ENCODE assay signal across 7 cellular contexts in the genomic region with DNA sequence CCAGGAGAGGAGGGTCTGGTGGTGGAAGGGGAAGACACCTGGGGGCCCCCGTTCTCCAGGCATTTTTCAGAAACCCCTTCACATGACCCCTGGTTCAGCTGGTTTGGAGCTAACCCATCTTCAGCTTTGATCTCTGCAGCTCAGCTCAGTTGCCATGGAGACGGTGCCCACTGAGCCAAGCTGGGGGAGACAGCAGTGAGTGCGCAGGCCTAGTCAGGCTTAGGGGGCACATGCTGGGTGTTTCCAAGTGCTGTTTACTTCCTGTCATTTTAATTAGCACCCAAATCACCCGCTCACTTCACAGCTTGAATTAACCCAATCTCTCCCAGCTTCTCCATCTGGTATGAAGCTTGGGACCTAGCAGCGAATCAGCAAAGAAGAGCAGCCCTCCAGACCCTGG. TPM values are rescaled to one million over a fixed set of nuclear protein-coding genes. Genes with fewer than 3 reads are reported as not detected.
DNase-seq lines count a peak whose midpoint lies in the region; ATAC-seq, FAIRE-seq and TF ChIP-seq lines count a peak whose summit lies in the region.

No MANE protein-coding gene starts in this region.

- no peak overlapping the region for H3K4me3 ChIP-seq in Loucy (ENCODE audit: low read length, poor library complexity, severe bottlenecking)

- no peaks in the 10 kb centered on the region for H3K27me3 ChIP-seq in Loucy (ENCODE audit: insufficient read depth, low read length, poor library complexity, severe bottlenecking)

- no peaks in the 10 kb centered on the region for H3F3A ChIP-seq in Loucy (ENCODE audit: low read depth)

- H2AFZ ChIP-seq in Loucy (ENCODE audit: low read length): no peak overlapping the region

- no peaks in the 10 kb centered on the region for H3K36me3 ChIP-seq in Loucy (ENCODE audit: insufficient read depth, low read length)

- no peak for ATAC-seq in GM21447 (IDR thresholded peaks at IDR 0.05; ENCODE audit: unreplicated experiment)

- H3K9me3 ChIP-seq in Loucy (ENCODE audit: insufficient read depth, low read depth, low read length): no peaks in the 10 kb centered on the region

- H3K79me2 ChIP-seq in Loucy (ENCODE audit: insufficient read depth, low read length): no peaks in the 10 kb centered on the region

- no peaks in the 10 kb centered on the region for H3K9me2 ChIP-seq in Loucy (replicated peaks; ENCODE audit: low read depth, low read length)

- no peaks in the 10 kb centered on the region for H4K20me1 ChIP-seq in Loucy (ENCODE audit: insufficient read depth, low read length, poor library complexity, severe bottlenecking)

- peaks cover 37% of the 10 kb centered on the region for H3K4me1 ChIP-seq in Loucy (ENCODE audit: insufficient read depth, low read length, poor library complexity, severe bottlenecking)

- H3K4me2 ChIP-seq in Loucy (ENCODE audit: low read depth, low read length, poor library complexity, severe bottlenecking): peak overlapping the region; percentile 55

- DNase-seq in activated CD4-positive, alpha-beta T cell treated with anti-CD3 and anti-CD28 coated beads for 4 hours: peak; percentile 29 to 54
- peak; percentile 78 for DNase-seq in cerebellum (ENCODE audit: low spot score)
- peak; percentile 48 to 62 for DNase-seq in stimulated activated CD8-positive, alpha-beta memory T cell treated with anti-CD3 and anti-CD28 coated beads, Interleukin-15, amount 100 ng/mL, for 4 hours (ENCODE audit: low read depth in 2 of 2)
- DNase-seq in DMS53 treated with DMSO at 0.1 percent for 48 hours (lab: John Stamatoyannopoulos, UW; ENCODE audit: unreplicated experiment): no peak
- no peak for DNase-seq in H54 (ENCODE audit: insufficient read length, low spot score)

- H3K9ac ChIP-seq in Loucy (ENCODE audit: low read depth, low read length, poor library complexity, severe bottlenecking): peak overlapping the region; percentile 17

- TF ChIP-seq CTCF in Loucy (conservative IDR thresholded peaks at IDR 0.05; ENCODE audit: low read length): no peak

- no peak for TF ChIP-seq POLR2A in H54 (IDR thresholded peaks at IDR 0.05; ENCODE audit: low read depth, low read length)

- no peak for FAIRE-seq in H54 (lab: Jason Lieb, UNC)

RNA-seq across cellular contexts. Expression of a gene that starts 9.0 kb away (rescaled TPM):
- total RNA-seq in cerebellum: 118 TPM

Comparison
In these comparisons a context has a peak if more than half of its experiments do, and no peak if none do; other contexts are left out.
1. DNase-seq: peak in activated CD4-positive, alpha-beta T cell treated with anti-CD3 and anti-CD28 coated beads for 4 hours (2 of 2), cerebellum (single experiment) and stimulated activated CD8-positive, alpha-beta memory T cell treated with anti-CD3 and anti-CD28 coated beads, Interleukin-15, amount 100 ng/mL, for 4 hours (2 of 2); none in DMS53 treated with DMSO at 0.1 percent for 48 hours (single experiment) and H54 (single experiment).